In the genomic region with DNA sequence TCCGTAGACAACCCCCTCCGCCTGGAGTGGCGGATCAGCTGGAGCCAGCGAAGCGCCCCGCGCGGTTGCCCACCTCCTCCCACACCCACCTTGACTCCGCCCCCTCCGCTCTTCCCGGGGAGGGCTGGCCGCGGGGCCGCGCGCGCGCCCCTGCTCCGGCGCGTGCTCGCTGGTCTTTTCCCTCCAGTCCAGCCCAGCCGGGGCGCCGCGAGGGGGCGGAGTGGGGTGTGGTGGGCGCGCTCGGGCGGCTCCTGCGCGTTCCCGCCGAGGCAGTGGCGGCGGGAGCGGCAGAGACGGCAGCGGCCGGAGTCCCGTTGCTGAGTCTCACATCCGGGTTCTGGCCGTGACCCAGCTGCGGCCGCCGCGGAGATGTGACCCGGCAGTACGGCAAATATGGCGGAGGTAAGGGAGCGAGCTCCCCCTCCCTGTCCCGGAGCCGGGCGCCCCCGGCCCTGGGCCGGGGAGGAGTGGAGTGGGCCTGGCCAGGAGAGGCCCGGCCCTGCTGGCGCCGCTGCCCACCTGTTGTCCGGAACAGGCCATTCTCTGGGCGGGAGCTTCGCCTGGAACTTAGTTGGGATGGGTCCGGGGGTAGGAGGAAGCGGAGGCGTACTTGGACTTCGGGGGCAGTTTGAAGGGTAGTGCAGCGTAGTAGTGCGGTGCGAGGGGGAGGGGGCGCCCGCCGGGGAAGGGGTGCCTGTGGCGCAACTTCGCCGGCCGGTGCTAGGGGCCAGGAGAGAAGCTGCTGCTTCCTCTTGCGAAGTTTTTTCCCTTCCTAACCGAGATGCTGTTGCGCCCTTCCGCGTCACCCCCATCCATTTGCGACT, we compare ENCODE assay signal across 8 cellular contexts. TPM values are rescaled to one million over a fixed set of nuclear protein-coding genes. Genes with fewer than 3 reads are reported as not detected.
DNase-seq lines count a peak whose midpoint lies in the region; TF ChIP-seq lines count a peak whose summit lies in the region.

No MANE protein-coding gene starts in this region.

- H3K4me1 Mint-ChIP-seq in nephron = peaks cover 39% of the 10 kb centered on the region

- peak overlapping the region; percentile 73 for H3K4me3 ChIP-seq in fibroblast of pulmonary artery (replicated peaks; ENCODE audit: low read depth, low read length)

- TF ChIP-seq CTCF in LNCAP (IDR thresholded peaks at IDR 0.05) = peak; percentile 37; the same call in 1 of the 2 replicates
- TF ChIP-seq CTCF in fibroblast of pulmonary artery (IDR thresholded peaks at IDR 0.05; ENCODE audit: low read length, missing control alignments) = no peak
- peak; percentile 21 to 47 (median 26) for TF ChIP-seq CTCF in nephron (IDR thresholded peaks at IDR 0.05; ENCODE audit: unreplicated experiment in 3 of 3)

- H3K4me3 Mint-ChIP-seq in nephron = peak overlapping the region; percentile 91 to 99 (median 92)

- H3K27me3 Mint-ChIP-seq in nephron (ENCODE audit: low read depth) = peaks cover 2% of the 10 kb centered on the region

- DNase-seq in ELR (ENCODE audit: low read depth) (peak; percentile 95), H4 (ENCODE audit: low spot score) (peak; percentile 91), RPMI8226 (peak; percentile 92), fibroblast of pulmonary artery (ENCODE audit: low read depth) (peak; percentile 94)
- peak; percentile 92 for DNase-seq in activated effector memory CD4-positive, alpha-beta T cell treated with Interleukin-2 at 50 U/mL for 16 hours
- peak; percentile 88 for DNase-seq in stimulated activated naive CD4-positive, alpha-beta T cell treated with Interleukin-2 at 50 U/mL for 16 hours (lab: John Stamatoyannopoulos, UW)

- H3K9me3 Mint-ChIP-seq in nephron = no peaks in the 10 kb centered on the region

- H3K27ac Mint-ChIP-seq in nephron = peak overlapping the region; percentile 91 to 93 (median 92)

- no peaks in the 10 kb centered on the region for H3K36me3 Mint-ChIP-seq in nephron (ENCODE audit: low read depth)

RNA-seq across cellular contexts. Expression of gene MIER1, which starts 5.4 kb away (rescaled TPM):
- total RNA-seq in H4 (2014; rRNA removed; shearing (Covaris generic)) = 17.6 and 25.4 TPM in 2 replicates

RNA-seq across cellular contexts. Expression of gene DNAI4, which starts 5.6 kb away (rescaled TPM):
- total RNA-seq in H4 (2014; rRNA removed; shearing (Covaris generic)) = 0.31 and 0.89 TPM in 2 replicates

Comparison
In these comparisons a context has a peak if more than half of its experiments do, and no peak if none do; other contexts are left out.
1. Peak in every context shown above with its lines: DNase-seq and H3K4me3 ChIP-seq.